ENCODE assay signal across 22 cellular contexts in the genomic region with DNA sequence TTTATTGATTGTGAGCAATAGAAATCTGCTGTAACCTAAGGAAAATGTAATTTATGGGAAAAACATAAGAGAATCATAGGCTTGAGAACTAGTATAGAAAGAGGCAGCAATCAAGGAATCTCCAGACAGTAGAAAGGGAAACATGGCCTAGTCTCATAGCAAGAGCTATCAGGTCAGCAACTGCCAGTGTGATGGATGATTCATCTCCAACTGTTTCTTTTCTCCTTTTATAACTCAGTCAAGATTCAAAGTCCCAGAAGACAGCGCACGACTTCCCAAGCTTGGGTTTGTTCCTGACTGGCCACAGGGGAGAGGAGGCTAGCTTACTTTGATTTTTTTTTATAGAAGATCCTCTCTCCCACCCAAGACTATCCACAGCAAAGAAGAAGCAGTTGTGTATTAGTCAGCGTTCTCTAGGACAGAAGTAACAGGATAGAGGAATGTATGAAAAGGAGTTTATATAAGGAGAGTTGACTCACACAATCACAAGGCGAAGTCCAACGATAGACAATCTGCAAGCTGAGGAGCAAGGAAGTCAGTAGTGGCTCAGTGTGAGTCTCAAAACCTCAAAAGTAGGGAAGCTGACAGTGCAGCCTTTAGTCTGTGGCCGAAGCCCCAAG.
DNase-seq lines count a peak whose midpoint lies in the region; ATAC-seq and TF ChIP-seq lines count a peak whose summit lies in the region.
"Had no signal": no experiment of that assay in that cellular context is flagged by ENCODE, and none has a peak within 500 bp of the region (broad histone marks: within the 10 kb centered on the region; RNA-seq: fewer than 3 reads in every experiment).

No MANE protein-coding gene starts in this region.

- TF ChIP-seq CTCF in AG04450 (IDR thresholded peaks at IDR 0.05; ENCODE audit: low read depth, low read length): no peak
- TF ChIP-seq CTCF in cardiac fibroblast (IDR thresholded peaks at IDR 0.05; ENCODE audit: low read depth, low read length): no peak
- TF ChIP-seq CTCF in dorsolateral prefrontal cortex (IDR thresholded peaks at IDR 0.05 in 54 of 56, conservative IDR thresholded peaks at IDR 0.05 in 2 of 56; ENCODE audit: low read depth in 1 of 56, partially characterized antibody in 56 of 56): no peak

- H2AFZ ChIP-seq in mesenchymal stem cell (ENCODE audit: low read depth, low read length): no peak overlapping the region

- H3K4me1 ChIP-seq in mesenchymal stem cell (ENCODE audit: control insufficient read depth, insufficient read depth, low read depth, low read length): peaks cover 4% of the 10 kb centered on the region
- H3K4me1 ChIP-seq: heart right ventricle, thyroid gland had no signal

- ATAC-seq in GM21381 (IDR thresholded peaks at IDR 0.05; ENCODE audit: unreplicated experiment) (no peak), GM21786 (IDR thresholded peaks at IDR 0.05; ENCODE audit: unreplicated experiment) (no peak)
- ATAC-seq: activated T-cell treated with anti-CD3 and anti-CD28 coated beads, Interleukin-2, amount 50 U/mL, for 4 hours; heart right ventricle; stimulated activated effector memory CD8-positive, alpha-beta T cell treated with anti-CD3 and anti-CD28 coated beads, Interleukin-12 subunit alpha, Interleukin-12 subunit beta, amount 100 ng/mL, for 72 hours had no signal

- no peak overlapping the region for H3K14ac ChIP-seq in mesenchymal stem cell (ENCODE audit: low read length in 2 of 2)

- no peak overlapping the region for H2BK12ac ChIP-seq in mesenchymal stem cell (ENCODE audit: low read length in 2 of 2)

- intact Hi-C loops in dorsolateral prefrontal cortex (cut with DNase I): no loop called here

- peak overlapping the region in 1 of 2 experiments; percentile 89 for H3K4ac ChIP-seq in mesenchymal stem cell (ENCODE audit: low read depth in 1 of 2, low read length in 2 of 2)

- H3K4me2 ChIP-seq in mesenchymal stem cell (ENCODE audit: low read length, poor library complexity, severe bottlenecking): no peak overlapping the region

- no peak overlapping the region for H4K91ac ChIP-seq in mesenchymal stem cell (ENCODE audit: low read length)

- H3K4me3 ChIP-seq in AG04450 (ENCODE audit: low read depth, low read length): no peak overlapping the region
- no peak overlapping the region for H3K4me3 ChIP-seq in cardiac fibroblast (replicated peaks in 1 of 2; ENCODE audit: low read depth in 2 of 2, low read length in 2 of 2)
- no peak overlapping the region for H3K4me3 ChIP-seq in mesenchymal stem cell (ENCODE audit: insufficient read depth in 1 of 2, low read depth in 1 of 2, low read length in 2 of 2)
- no peak overlapping the region for H3K4me3 ChIP-seq in dorsolateral prefrontal cortex
- H3K4me3 ChIP-seq: heart right ventricle, thyroid gland had no signal

- H3K23ac ChIP-seq in mesenchymal stem cell (ENCODE audit: low read length in 2 of 2): no peak overlapping the region

- peak overlapping the region; percentile 28 to 37 for H3K18ac ChIP-seq in mesenchymal stem cell (ENCODE audit: low read depth in 1 of 2, low read length in 2 of 2)

- H4K8ac ChIP-seq in mesenchymal stem cell (ENCODE audit: low read length): peak overlapping the region; percentile 79

- no peaks in the 10 kb centered on the region for H3K9me3 ChIP-seq in AG04450 (ENCODE audit: control insufficient read depth, insufficient read depth, low read length)
- H3K9me3 ChIP-seq in mesenchymal stem cell (ENCODE audit: control insufficient read depth, low read length): no peaks in the 10 kb centered on the region
- H3K9me3 ChIP-seq: heart right ventricle, thyroid gland had no signal

- no peak overlapping the region for H3K9ac ChIP-seq in mesenchymal stem cell (ENCODE audit: low read length)

- peak overlapping the region; percentile 68 for H3K27ac ChIP-seq in AG04450 (ENCODE audit: low read depth, low read length)
- peak overlapping the region; percentile 36 for H3K27ac ChIP-seq in mesenchymal stem cell (ENCODE audit: low read length, poor library complexity, severe bottlenecking)
- H3K27ac ChIP-seq in dorsolateral prefrontal cortex: no peak overlapping the region
- H3K27ac ChIP-seq: heart right ventricle, thyroid gland had no signal

- H2BK5ac ChIP-seq in mesenchymal stem cell (ENCODE audit: low read depth, low read length, poor library complexity, severe bottlenecking): no peak overlapping the region

- peak overlapping the region; percentile 54 for H2BK120ac ChIP-seq in mesenchymal stem cell (ENCODE audit: low read depth, low read length)

- H3K79me1 ChIP-seq in mesenchymal stem cell (replicated peaks; ENCODE audit: low read length, poor library complexity, severe bottlenecking): no peaks in the 10 kb centered on the region

- no peak overlapping the region for H2BK15ac ChIP-seq in mesenchymal stem cell (ENCODE audit: low read depth, poor library complexity, severe bottlenecking)

- POLR2A ChIA-PET in AG04450 (lab: Yijun Ruan, JAX): no interaction called here

- CTCF ChIA-PET in AG04450 (lab: Charles Lee): interaction anchor here (0.6 to 1.5 kb wide), 2 partner anchors 49 to 232 kb away, joined by 3 read pairs; no protein-coding TSS in a partner anchor

- no peaks in the 10 kb centered on the region for H3K36me3 ChIP-seq in mesenchymal stem cell (ENCODE audit: control insufficient read depth in 1 of 2, insufficient read depth in 2 of 2, low read depth in 1 of 2, low read length in 2 of 2)
- H3K36me3 ChIP-seq: heart right ventricle, thyroid gland had no signal

- no peak overlapping the region for H2AK5ac ChIP-seq in mesenchymal stem cell (ENCODE audit: low read length, severe bottlenecking)

- DNase-seq in AG04450 (ENCODE audit: low read depth, low spot score) (peak; percentile 43), HT1080 (ENCODE audit: low read depth) (peak; percentile 89), cardiac fibroblast (ENCODE audit: low read depth in 2 of 2) (peak; percentile 56 to 65), mesenchymal stem cell (peak; percentile 91), ureter (ENCODE audit: low spot score) (no peak), dorsolateral prefrontal cortex (no peak)
- DNase-seq: activated CD4-positive, alpha-beta memory T cell treated with anti-CD3 and anti-CD28 coated beads for 36 hours; activated naive CD4-positive, alpha-beta T cell treated with anti-CD3 and anti-CD28 coated beads, Interleukin-2, amount 50 U/mL, for 16 hours; activated T-cell treated with anti-CD3 and anti-CD28 coated beads, Interleukin-2, amount 50 U/mL, for 4 hours; CD8-positive, alpha-beta memory T cell; DND-41; effector CD4-positive, alpha-beta T cell; H9; heart right ventricle; kidney glomerular epithelial cell; midbrain; NCI-H2081 treated with DMSO at 0.1 percent for 48 hours; NCI-H510A treated with DMSO at 0.1 percent for 48 hours; thyroid gland had no signal

- H3K27me3 ChIP-seq in AG04450 (ENCODE audit: control insufficient read depth, insufficient read depth, low read length) (no peaks in the 10 kb centered on the region), mesenchymal stem cell (ENCODE audit: control insufficient read depth in 1 of 2, insufficient read depth in 1 of 2, low read length in 2 of 2) (no peaks in the 10 kb centered on the region), dorsolateral prefrontal cortex (peaks cover 0 to under 1% (median 0%) of the 10 kb centered on the region in 45 donors)
- H3K27me3 ChIP-seq: heart right ventricle, thyroid gland had no signal

- 11% methylated on average over 4 of the region's 6 CpGs for WGBS in mesenchymal stem cell

Comparison
In these comparisons a context has a peak if more than half of its experiments do, and no peak if none do; other contexts are left out.
1. DNase-seq: peak in AG04450 (single experiment), HT1080 (single experiment), cardiac fibroblast (2 of 2) and mesenchymal stem cell (single experiment); none in ureter (single experiment) and dorsolateral prefrontal cortex (0 of 10).
2. H3K27ac ChIP-seq: peak in AG04450 (single experiment) and mesenchymal stem cell (single experiment); none in dorsolateral prefrontal cortex (0 of 59).